1 cellular context compared by ENCODE assay signal in the genomic region with DNA sequence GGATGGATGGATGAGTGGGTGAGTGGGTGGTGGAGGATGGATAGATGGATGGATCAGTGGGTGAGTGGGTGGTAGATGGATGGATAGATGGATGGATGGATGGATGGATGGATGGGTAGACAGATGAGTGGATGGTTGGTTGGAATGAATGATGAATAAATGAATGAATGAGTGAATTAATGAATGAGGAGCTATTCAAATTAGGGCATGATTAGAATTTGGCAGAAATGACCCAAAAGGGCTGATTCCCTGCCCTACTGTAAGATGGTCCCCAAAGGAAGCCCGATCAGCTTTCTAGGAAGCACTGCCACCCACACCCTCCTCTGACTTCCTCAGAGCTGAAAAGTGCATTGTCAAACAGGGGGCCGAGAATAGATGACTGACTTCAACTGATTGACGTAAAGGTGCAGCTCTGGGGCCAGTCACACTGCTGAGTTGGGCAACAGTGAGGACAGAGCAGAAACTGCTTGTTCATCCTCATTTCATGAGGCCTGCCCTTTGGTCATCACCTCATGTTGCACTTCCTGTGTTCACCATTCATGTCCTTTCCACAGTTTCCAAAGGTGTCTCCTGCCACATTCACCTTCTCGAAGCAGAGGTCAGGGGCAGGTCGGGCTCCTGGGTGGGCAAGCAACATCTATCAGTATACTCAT.
A peak's percentile ranks its signal among the peaks of the same experiment; 100 is the strongest.
TF ChIP-seq lines count a peak whose summit lies in the region.

No MANE protein-coding gene starts in this region.

TF ChIP-seq in K562, 482 proteins besides CTCF, POLR2A, EP300 and RAD21 (continued from another document):
- TF ChIP-seq, protein P1, sequence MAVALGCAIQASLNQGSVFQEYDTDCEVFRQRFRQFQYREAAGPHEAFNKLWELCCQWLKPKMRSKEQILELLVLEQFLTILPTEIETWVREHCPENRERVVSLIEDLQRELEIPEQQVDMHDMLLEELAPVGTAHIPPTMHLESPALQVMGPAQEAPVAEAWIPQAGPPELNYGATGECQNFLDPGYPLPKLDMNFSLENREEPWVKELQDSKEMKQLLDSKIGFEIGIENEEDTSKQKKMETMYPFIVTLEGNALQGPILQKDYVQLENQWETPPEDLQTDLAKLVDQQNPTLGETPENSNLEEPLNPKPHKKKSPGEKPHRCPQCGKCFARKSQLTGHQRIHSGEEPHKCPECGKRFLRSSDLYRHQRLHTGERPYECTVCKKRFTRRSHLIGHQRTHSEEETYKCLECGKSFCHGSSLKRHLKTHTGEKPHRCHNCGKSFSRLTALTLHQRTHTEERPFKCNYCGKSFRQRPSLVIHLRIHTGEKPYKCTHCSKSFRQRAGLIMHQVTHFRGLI (CRISPR knock-in tag; IDR thresholded peaks at IDR 0.05) = no peak
- TF ChIP-seq ELF1 (tag; IDR thresholded peaks at IDR 0.05) (0 out of 2 replicates have a peak, but pooled peaks have one; percentile 36), SAFB2 (IDR thresholded peaks at IDR 0.05; ENCODE audit: borderline replicate concordance, low read depth, low read length, severe bottlenecking) (no peak), KAT7 (CRISPR knock-in tag; IDR thresholded peaks at IDR 0.05; ENCODE audit: borderline replicate concordance) (no peak), ZNF24 (IDR thresholded peaks at IDR 0.05) (peak; percentile 89), NCOA4 (IDR thresholded peaks at IDR 0.05; ENCODE audit: partially characterized antibody) (no peak), RBM34 (IDR thresholded peaks at IDR 0.05; ENCODE audit: borderline replicate concordance, insufficient read depth, low read length) (no peak), CHD2 (IDR thresholded peaks at IDR 0.05; ENCODE audit: low read depth, low read length) (no peak), POLR3A (IDR thresholded peaks at IDR 0.05; ENCODE audit: borderline replicate concordance, extremely low read depth, insufficient read depth, insufficient read length) (no peak), ZNF3 (CRISPR knock-in tag; IDR thresholded peaks at IDR 0.05) (no peak), LCOR (CRISPR knock-in tag; IDR thresholded peaks at IDR 0.05) (no peak), L3MBTL2 (IDR thresholded peaks at IDR 0.05) (peak; percentile 48), SPI1 (IDR thresholded peaks at IDR 0.05; ENCODE audit: borderline replicate concordance, low read depth, low read length) (no peak), ZNF347 (CRISPR knock-in tag; IDR thresholded peaks at IDR 0.05; ENCODE audit: low read depth) (no peak), TBP (optimal IDR thresholded peaks at IDR 0.05; ENCODE audit: low read depth, low read length) (no peak), ZSCAN29 (IDR thresholded peaks at IDR 0.05) (no peak), POU5F1 (IDR thresholded peaks at IDR 0.05; ENCODE audit: borderline replicate concordance, low read depth, low read length, partially characterized antibody) (no peak), ZZZ3 (IDR thresholded peaks at IDR 0.05) (no peak), HOXB6 (CRISPR knock-in tag; IDR thresholded peaks at IDR 0.05; ENCODE audit: borderline replicate concordance) (no peak), CBX8 (IDR thresholded peaks at IDR 0.05; ENCODE audit: borderline replicate concordance, extremely low read depth, low read depth, low read length, poor library complexity, severe bottlenecking) (no peak), NELFE (IDR thresholded peaks at IDR 0.05; ENCODE audit: insufficient read depth, insufficient read length) (no peak), STAT5B (CRISPR knock-in tag; IDR thresholded peaks at IDR 0.05) (no peak), MAFG (tag; conservative IDR thresholded peaks at IDR 0.05) (peak; percentile 73), ZNF23 (CRISPR knock-in tag; IDR thresholded peaks at IDR 0.05) (no peak), ZNF707 (CRISPR knock-in tag; conservative IDR thresholded peaks at IDR 0.05) (no peak), MAFF (IDR thresholded peaks at IDR 0.05; ENCODE audit: low read length) (no peak), KLF10 (CRISPR knock-in tag; IDR thresholded peaks at IDR 0.05) (no peak)
- TF ChIP-seq, protein P2, sequence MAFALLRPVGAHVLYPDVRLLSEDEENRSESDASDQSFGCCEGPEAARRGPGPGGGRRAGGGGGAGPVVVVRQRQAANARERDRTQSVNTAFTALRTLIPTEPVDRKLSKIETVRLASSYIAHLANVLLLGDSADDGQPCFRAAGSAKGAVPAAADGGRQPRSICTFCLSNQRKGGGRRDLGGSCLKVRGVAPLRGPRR (CRISPR knock-in tag; IDR thresholded peaks at IDR 0.05) = no peak
- TF ChIP-seq, protein P3, sequence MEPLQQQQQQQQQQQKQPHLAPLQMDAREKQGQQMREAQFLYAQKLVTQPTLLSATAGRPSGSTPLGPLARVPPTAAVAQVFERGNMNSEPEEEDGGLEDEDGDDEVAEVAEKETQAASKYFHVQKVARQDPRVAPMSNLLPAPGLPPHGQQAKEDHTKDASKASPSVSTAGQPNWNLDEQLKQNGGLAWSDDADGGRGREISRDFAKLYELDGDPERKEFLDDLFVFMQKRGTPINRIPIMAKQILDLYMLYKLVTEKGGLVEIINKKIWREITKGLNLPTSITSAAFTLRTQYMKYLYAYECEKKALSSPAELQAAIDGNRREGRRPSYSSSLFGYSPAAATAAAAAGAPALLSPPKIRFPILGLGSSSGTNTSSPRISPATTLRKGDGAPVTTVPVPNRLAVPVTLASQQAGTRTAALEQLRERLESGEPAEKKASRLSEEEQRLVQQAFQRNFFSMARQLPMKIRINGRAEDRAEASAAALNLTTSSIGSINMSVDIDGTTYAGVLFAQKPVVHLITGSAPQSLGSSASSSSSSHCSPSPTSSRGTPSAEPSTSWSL (CRISPR knock-in tag; IDR thresholded peaks at IDR 0.05; ENCODE audit: borderline replicate concordance) = no peak
- TF ChIP-seq, protein P4, sequence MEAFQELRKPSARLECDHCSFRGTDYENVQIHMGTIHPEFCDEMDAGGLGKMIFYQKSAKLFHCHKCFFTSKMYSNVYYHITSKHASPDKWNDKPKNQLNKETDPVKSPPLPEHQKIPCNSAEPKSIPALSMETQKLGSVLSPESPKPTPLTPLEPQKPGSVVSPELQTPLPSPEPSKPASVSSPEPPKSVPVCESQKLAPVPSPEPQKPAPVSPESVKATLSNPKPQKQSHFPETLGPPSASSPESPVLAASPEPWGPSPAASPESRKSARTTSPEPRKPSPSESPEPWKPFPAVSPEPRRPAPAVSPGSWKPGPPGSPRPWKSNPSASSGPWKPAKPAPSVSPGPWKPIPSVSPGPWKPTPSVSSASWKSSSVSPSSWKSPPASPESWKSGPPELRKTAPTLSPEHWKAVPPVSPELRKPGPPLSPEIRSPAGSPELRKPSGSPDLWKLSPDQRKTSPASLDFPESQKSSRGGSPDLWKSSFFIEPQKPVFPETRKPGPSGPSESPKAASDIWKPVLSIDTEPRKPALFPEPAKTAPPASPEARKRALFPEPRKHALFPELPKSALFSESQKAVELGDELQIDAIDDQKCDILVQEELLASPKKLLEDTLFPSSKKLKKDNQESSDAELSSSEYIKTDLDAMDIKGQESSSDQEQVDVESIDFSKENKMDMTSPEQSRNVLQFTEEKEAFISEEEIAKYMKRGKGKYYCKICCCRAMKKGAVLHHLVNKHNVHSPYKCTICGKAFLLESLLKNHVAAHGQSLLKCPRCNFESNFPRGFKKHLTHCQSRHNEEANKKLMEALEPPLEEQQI (IDR thresholded peaks at IDR 0.05) = no peak
- TF ChIP-seq, protein P5, sequence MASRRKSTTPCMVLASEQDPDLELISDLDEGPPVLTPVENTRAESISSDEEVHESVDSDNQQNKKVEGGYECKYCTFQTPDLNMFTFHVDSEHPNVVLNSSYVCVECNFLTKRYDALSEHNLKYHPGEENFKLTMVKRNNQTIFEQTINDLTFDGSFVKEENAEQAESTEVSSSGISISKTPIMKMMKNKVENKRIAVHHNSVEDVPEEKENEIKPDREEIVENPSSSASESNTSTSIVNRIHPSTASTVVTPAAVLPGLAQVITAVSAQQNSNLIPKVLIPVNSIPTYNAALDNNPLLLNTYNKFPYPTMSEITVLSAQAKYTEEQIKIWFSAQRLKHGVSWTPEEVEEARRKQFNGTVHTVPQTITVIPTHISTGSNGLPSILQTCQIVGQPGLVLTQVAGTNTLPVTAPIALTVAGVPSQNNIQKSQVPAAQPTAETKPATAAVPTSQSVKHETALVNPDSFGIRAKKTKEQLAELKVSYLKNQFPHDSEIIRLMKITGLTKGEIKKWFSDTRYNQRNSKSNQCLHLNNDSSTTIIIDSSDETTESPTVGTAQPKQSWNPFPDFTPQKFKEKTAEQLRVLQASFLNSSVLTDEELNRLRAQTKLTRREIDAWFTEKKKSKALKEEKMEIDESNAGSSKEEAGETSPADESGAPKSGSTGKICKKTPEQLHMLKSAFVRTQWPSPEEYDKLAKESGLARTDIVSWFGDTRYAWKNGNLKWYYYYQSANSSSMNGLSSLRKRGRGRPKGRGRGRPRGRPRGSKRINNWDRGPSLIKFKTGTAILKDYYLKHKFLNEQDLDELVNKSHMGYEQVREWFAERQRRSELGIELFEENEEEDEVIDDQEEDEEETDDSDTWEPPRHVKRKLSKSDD (conservative IDR thresholded peaks at IDR 0.05; ENCODE audit: low read length) = no peak
- TF ChIP-seq, protein P6, sequence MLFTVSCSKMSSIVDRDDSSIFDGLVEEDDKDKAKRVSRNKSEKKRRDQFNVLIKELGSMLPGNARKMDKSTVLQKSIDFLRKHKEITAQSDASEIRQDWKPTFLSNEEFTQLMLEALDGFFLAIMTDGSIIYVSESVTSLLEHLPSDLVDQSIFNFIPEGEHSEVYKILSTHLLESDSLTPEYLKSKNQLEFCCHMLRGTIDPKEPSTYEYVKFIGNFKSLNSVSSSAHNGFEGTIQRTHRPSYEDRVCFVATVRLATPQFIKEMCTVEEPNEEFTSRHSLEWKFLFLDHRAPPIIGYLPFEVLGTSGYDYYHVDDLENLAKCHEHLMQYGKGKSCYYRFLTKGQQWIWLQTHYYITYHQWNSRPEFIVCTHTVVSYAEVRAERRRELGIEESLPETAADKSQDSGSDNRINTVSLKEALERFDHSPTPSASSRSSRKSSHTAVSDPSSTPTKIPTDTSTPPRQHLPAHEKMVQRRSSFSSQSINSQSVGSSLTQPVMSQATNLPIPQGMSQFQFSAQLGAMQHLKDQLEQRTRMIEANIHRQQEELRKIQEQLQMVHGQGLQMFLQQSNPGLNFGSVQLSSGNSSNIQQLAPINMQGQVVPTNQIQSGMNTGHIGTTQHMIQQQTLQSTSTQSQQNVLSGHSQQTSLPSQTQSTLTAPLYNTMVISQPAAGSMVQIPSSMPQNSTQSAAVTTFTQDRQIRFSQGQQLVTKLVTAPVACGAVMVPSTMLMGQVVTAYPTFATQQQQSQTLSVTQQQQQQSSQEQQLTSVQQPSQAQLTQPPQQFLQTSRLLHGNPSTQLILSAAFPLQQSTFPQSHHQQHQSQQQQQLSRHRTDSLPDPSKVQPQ (CRISPR knock-in tag; IDR thresholded peaks at IDR 0.05; ENCODE audit: borderline replicate concordance) = no peak
TF ChIP-seq in K562: peak in this region for 32.
